Comparison of ENCODE assay signal across 1 cellular context in the genomic region with DNA sequence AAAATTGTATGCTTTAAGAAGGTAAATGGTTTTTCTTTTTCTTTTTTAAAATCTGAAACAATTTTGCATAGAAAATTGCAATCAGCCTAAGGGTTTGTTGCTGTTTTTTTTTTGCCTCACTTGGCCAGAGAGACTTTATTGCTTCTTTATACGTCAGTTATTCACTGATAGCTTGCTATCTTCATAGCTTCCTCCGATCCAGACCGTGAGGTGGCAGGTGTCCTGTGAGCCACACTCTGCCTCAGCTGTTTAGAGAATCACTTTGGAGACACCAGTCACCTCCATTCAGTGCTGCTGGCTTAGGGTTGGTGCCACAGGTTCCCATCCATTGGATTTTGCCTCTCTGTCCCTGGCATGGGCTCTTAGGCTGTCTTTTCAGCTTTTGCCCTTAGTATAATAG.
TF ChIP-seq lines count a peak whose summit lies in the region.

No MANE protein-coding gene starts in this region.

TF ChIP-seq in GM23338, 12 proteins besides CTCF, POLR2A, EP300 and RAD21 (continued from another document):
- TF ChIP-seq, protein P1, sequence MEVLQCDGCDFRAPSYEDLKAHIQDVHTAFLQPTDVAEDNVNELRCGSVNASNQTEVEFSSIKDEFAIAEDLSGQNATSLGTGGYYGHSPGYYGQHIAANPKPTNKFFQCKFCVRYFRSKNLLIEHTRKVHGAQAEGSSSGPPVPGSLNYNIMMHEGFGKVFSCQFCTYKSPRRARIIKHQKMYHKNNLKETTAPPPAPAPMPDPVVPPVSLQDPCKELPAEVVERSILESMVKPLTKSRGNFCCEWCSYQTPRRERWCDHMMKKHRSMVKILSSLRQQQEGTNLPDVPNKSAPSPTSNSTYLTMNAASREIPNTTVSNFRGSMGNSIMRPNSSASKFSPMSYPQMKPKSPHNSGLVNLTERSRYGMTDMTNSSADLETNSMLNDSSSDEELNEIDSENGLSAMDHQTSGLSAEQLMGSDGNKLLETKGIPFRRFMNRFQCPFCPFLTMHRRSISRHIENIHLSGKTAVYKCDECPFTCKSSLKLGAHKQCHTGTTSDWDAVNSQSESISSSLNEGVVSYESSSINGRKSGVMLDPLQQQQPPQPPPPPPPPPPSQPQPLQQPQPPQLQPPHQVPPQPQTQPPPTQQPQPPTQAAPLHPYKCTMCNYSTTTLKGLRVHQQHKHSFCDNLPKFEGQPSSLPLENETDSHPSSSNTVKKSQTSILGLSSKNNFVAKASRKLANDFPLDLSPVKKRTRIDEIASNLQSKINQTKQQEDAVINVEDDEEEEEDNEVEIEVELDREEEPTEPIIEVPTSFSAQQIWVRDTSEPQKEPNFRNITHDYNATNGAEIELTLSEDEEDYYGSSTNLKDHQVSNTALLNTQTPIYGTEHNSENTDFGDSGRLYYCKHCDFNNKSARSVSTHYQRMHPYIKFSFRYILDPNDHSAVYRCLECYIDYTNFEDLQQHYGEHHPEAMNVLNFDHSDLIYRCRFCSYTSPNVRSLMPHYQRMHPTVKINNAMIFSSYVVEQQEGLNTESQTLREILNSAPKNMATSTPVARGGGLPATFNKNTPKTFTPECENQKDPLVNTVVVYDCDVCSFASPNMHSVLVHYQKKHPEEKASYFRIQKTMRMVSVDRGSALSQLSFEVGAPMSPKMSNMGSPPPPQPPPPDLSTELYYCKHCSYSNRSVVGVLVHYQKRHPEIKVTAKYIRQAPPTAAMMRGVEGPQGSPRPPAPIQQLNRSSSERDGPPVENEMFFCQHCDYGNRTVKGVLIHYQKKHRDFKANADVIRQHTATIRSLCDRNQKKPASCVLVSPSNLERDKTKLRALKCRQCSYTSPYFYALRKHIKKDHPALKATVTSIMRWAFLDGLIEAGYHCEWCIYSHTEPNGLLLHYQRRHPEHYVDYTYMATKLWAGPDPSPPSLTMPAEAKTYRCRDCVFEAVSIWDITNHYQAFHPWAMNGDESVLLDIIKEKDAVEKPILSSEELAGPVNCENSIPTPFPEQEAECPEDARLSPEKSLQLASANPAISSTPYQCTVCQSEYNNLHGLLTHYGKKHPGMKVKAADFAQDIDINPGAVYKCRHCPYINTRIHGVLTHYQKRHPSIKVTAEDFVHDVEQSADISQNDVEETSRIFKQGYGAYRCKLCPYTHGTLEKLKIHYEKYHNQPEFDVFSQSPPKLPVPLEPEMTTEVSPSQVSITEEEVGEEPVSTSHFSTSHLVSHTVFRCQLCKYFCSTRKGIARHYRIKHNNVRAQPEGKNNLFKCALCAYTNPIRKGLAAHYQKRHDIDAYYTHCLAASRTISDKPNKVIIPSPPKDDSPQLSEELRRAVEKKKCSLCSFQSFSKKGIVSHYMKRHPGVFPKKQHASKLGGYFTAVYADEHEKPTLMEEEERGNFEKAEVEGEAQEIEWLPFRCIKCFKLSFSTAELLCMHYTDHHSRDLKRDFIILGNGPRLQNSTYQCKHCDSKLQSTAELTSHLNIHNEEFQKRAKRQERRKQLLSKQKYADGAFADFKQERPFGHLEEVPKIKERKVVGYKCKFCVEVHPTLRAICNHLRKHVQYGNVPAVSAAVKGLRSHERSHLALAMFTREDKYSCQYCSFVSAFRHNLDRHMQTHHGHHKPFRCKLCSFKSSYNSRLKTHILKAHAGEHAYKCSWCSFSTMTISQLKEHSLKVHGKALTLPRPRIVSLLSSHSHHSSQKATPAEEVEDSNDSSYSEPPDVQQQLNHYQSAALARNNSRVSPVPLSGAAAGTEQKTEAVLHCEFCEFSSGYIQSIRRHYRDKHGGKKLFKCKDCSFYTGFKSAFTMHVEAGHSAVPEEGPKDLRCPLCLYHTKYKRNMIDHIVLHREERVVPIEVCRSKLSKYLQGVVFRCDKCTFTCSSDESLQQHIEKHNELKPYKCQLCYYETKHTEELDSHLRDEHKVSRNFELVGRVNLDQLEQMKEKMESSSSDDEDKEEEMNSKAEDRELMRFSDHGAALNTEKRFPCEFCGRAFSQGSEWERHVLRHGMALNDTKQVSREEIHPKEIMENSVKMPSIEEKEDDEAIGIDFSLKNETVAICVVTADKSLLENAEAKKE (CRISPR knock-in tag; IDR thresholded peaks at IDR 0.05), result no peak
- TF ChIP-seq CREB1 (CRISPR knock-in tag; IDR thresholded peaks at IDR 0.05; ENCODE audit: low read depth), result no peak
TF ChIP-seq in GM23338: peak in this region for 0.
